ENCODE assay signal across 17 cellular contexts in genomic region chr2:78982638-78983330, GRCh38. TPM values are rescaled to one million over a fixed set of nuclear protein-coding genes. Genes with fewer than 3 reads are reported as not detected.
DNase-seq lines count a peak whose midpoint lies in the region; ATAC-seq and TF ChIP-seq lines count a peak whose summit lies in the region.
"Had no signal": no experiment of that assay in that cellular context is flagged by ENCODE, and none has a peak within 500 bp of the region (broad histone marks: within the 10 kb centered on the region; RNA-seq: fewer than 3 reads in every experiment).

No MANE protein-coding gene starts in this region.

- H3K4me1 Mint-ChIP-seq in neural progenitor cell, result peaks cover 16% of the 10 kb centered on the region
- no peaks in the 10 kb centered on the region for H3K4me1 Mint-ChIP-seq in HFFc6 (ENCODE audit: low read depth)
- H3K4me1 Mint-ChIP-seq: CD4-positive, CD25-positive, alpha-beta regulatory T cell had no signal

- H2AFZ ChIP-seq in OCI-LY3 (ENCODE audit: low read depth, low read length) (no peak overlapping the region), neural progenitor cell (replicated peaks) (peak overlapping the region; percentile 22)

- H3K27ac ChIP-seq in OCI-LY3 (ENCODE audit: low read length), result no peak overlapping the region
- no peak overlapping the region for H3K27ac ChIP-seq in neural progenitor cell
- H3K27ac ChIP-seq: BLaER1 treated with 17β-estradiol and CSF1 and Interleukin-3, amounts not matched to agents 10 nM and 100 nM had no signal

- no peaks in the 10 kb centered on the region for H3K27me3 ChIP-seq in OCI-LY3 (ENCODE audit: low read depth, low read length)
- no peaks in the 10 kb centered on the region for H3K27me3 ChIP-seq in neural progenitor cell
- H3K27me3 ChIP-seq: BLaER1 treated with 17β-estradiol and CSF1 and Interleukin-3, amounts not matched to agents 10 nM and 100 nM had no signal

- no peak overlapping the region for H3K9ac ChIP-seq in OCI-LY3 (ENCODE audit: low read length)
- no peak overlapping the region for H3K9ac ChIP-seq in neural progenitor cell
- H3K9ac ChIP-seq: BLaER1 treated with 17β-estradiol and CSF1 and Interleukin-3, amounts not matched to agents 10 nM and 100 nM had no signal

- TF ChIP-seq CTCF in OCI-LY3 (IDR thresholded peaks at IDR 0.05; ENCODE audit: low read depth, low read length) (no peak), neural progenitor cell (IDR thresholded peaks at IDR 0.05) (no peak), HFFc6 (IDR thresholded peaks at IDR 0.05) (no peak)

- no peak overlapping the region for H3K27ac Mint-ChIP-seq in neural progenitor cell
- no peak overlapping the region for H3K27ac Mint-ChIP-seq in HFFc6
- H3K27ac Mint-ChIP-seq: CD4-positive, CD25-positive, alpha-beta regulatory T cell; H9 had no signal

- DNase-seq in NOMO-1 (lab: John Stamatoyannopoulos, UW; ENCODE audit: unreplicated experiment in 2 of 2) (peak; percentile 28 to 34), neural progenitor cell (ENCODE audit: low spot score) (no peak), HFFc6 (no peak)
- DNase-seq in stimulated activated CD4-positive, alpha-beta T cell treated with anti-CD3 and anti-CD28 coated beads, Interleukin-4, amount 100 ng/mL, for 1 hour, result no peak
- DNase-seq: ACHN; CD4-positive, CD25-positive, alpha-beta regulatory T cell; DMS53; GF-D8; GOT3; H9 had no signal

- H3K4me3 ChIP-seq in OCI-LY3 (ENCODE audit: low read length) (no peak overlapping the region), neural progenitor cell (no peak overlapping the region)
- H3K4me3 ChIP-seq: BLaER1 treated with 17β-estradiol and CSF1 and Interleukin-3, amounts not matched to agents 10 nM and 100 nM had no signal

- H3K4me2 ChIP-seq in OCI-LY3 (ENCODE audit: low read length), result peak overlapping the region; percentile 18; the same call in 1 of the 2 replicates
- H3K4me2 ChIP-seq in neural progenitor cell, result no peak overlapping the region

- H3K79me2 ChIP-seq in OCI-LY3 (ENCODE audit: low read length) (no peaks in the 10 kb centered on the region), neural progenitor cell (ENCODE audit: low read depth) (no peaks in the 10 kb centered on the region)

- no peaks in the 10 kb centered on the region for H3K36me3 Mint-ChIP-seq in neural progenitor cell
- no peaks in the 10 kb centered on the region for H3K36me3 Mint-ChIP-seq in HFFc6 (ENCODE audit: low read depth)
- H3K36me3 Mint-ChIP-seq: CD4-positive, CD25-positive, alpha-beta regulatory T cell had no signal

- ATAC-seq in GM18868 (IDR thresholded peaks at IDR 0.05; ENCODE audit: unreplicated experiment), result peak; percentile 20
- no peak for ATAC-seq in HG03342 (IDR thresholded peaks at IDR 0.05; ENCODE audit: unreplicated experiment)
- ATAC-seq in GM18873 (IDR thresholded peaks at IDR 0.05; ENCODE audit: low FRiP score, unreplicated experiment), result no peak
- ATAC-seq: HepG2 had no signal

- H3K36me3 ChIP-seq in OCI-LY3 (replicated peaks; ENCODE audit: low read depth, low read length) (no peaks in the 10 kb centered on the region), neural progenitor cell (no peaks in the 10 kb centered on the region)
- H3K36me3 ChIP-seq: BLaER1 treated with 17β-estradiol and CSF1 and Interleukin-3, amounts not matched to agents 10 nM and 100 nM had no signal

- peaks cover 18% of the 10 kb centered on the region for H3F3A ChIP-seq in neural progenitor cell (ENCODE audit: low read depth)

- no peak overlapping the region for H3K4me3 Mint-ChIP-seq in neural progenitor cell
- H3K4me3 Mint-ChIP-seq in HFFc6, result no peak overlapping the region
- H3K4me3 Mint-ChIP-seq: CD4-positive, CD25-positive, alpha-beta regulatory T cell; H9 had no signal

- H3K27me3 Mint-ChIP-seq in neural progenitor cell (ENCODE audit: insufficient read depth, low read depth) (no peaks in the 10 kb centered on the region), HFFc6 (ENCODE audit: insufficient read depth) (no peaks in the 10 kb centered on the region)
- H3K27me3 Mint-ChIP-seq: CD4-positive, CD25-positive, alpha-beta regulatory T cell had no signal

- H3K9me3 ChIP-seq in OCI-LY3 (ENCODE audit: insufficient read depth, low read length), result no peaks in the 10 kb centered on the region
- H3K9me3 ChIP-seq in neural progenitor cell (ENCODE audit: low read depth), result no peaks in the 10 kb centered on the region
- H3K9me3 ChIP-seq: BLaER1 treated with 17β-estradiol and CSF1 and Interleukin-3, amounts not matched to agents 10 nM and 100 nM had no signal

- H3K4me1 ChIP-seq in OCI-LY3 (ENCODE audit: low read length), result peaks cover 44% of the 10 kb centered on the region
- H3K4me1 ChIP-seq in neural progenitor cell, result peaks cover 15% of the 10 kb centered on the region

- no peaks in the 10 kb centered on the region for H3K9me3 Mint-ChIP-seq in neural progenitor cell
- H3K9me3 Mint-ChIP-seq in HFFc6, result peaks cover 4% of the 10 kb centered on the region
- H3K9me3 Mint-ChIP-seq: H9 had no signal

- no peaks in the 10 kb centered on the region for H4K20me1 ChIP-seq in OCI-LY3 (ENCODE audit: insufficient read depth, low read length)
- no peaks in the 10 kb centered on the region for H4K20me1 ChIP-seq in neural progenitor cell (ENCODE audit: low read depth)
- H4K20me1 ChIP-seq: BLaER1 treated with 17β-estradiol and CSF1 and Interleukin-3, amounts not matched to agents 10 nM and 100 nM had no signal

RNA-seq across cellular contexts. Expression of gene REG3G, which starts 42.7 kb away (rescaled TPM):
- total RNA-seq in neural progenitor cell (ENCODE audit: low replicate concordance), result not detected in 2 replicates
- total RNA-seq in HFFc6 (2021; fragmentation: NEBNext Ultra II Directional; extraction: Animal tissue kit (Norgen Biotek cat#: 25700)), result not detected
- total RNA-seq: A172; CD4-positive, CD25-positive, alpha-beta regulatory T cell; H9; HepG2 had no signal

Comparison
In these comparisons a context has a peak if more than half of its experiments do, and no peak if none do; other contexts are left out.
1. DNase-seq: peak in NOMO-1 (2 of 2); none in neural progenitor cell (single experiment), stimulated activated CD4-positive, alpha-beta T cell treated with anti-CD3 and anti-CD28 coated beads, Interleukin-4, amount 100 ng/mL, for 1 hour (single experiment) and HFFc6 (single experiment).